ENCODE assay signal across 1 cellular context in the genomic region with DNA sequence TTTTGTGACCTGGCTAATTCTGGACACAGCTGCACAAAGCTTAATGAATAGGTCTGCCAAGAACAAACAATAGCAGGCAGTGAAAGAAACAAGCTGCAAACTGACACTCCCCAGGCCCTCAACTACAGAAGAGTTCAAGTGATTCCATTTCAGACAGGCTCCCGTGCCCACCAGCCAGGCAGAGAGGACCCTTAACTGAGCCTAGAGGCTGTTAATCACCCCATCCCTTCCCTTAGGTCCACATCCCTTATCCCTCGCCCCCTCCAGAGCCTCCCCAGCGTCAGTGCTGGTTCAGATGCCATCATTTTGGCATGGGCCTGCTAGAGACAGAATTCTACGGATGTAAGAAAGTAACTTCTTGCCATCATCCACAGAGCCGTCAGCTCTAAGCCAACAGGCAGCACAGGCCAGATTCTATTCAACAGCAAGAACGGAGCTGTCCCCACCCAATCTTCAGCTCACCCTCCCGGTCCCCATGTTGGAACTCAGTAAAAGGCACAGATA.
TF ChIP-seq lines count a peak whose summit lies in the region.

No MANE protein-coding gene starts in this region.

TF ChIP-seq in IMR-90, 13 proteins besides CTCF, POLR2A, EP300 and RAD21 (continued from another document):
- TF ChIP-seq, protein P1, sequence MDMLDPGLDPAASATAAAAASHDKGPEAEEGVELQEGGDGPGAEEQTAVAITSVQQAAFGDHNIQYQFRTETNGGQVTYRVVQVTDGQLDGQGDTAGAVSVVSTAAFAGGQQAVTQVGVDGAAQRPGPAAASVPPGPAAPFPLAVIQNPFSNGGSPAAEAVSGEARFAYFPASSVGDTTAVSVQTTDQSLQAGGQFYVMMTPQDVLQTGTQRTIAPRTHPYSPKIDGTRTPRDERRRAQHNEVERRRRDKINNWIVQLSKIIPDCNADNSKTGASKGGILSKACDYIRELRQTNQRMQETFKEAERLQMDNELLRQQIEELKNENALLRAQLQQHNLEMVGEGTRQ (IDR thresholded peaks at IDR 0.05; ENCODE audit: low read depth, low read length), result no peak
- TF ChIP-seq SMC3 (IDR thresholded peaks at IDR 0.05; ENCODE audit: low read depth, low read length) (no peak), FOS (IDR thresholded peaks at IDR 0.05; ENCODE audit: low read depth, low read length) (no peak), CEBPB (IDR thresholded peaks at IDR 0.05; ENCODE audit: low read depth, low read length) (no peak), CHD1 (IDR thresholded peaks at IDR 0.05; ENCODE audit: low read depth, low read length) (no peak), MXI1 (IDR thresholded peaks at IDR 0.05; ENCODE audit: borderline replicate concordance, low read depth, low read length) (no peak), RFX5 (IDR thresholded peaks at IDR 0.05; ENCODE audit: low read depth, low read length) (no peak), NFE2L2 (IDR thresholded peaks at IDR 0.05; ENCODE audit: low read depth, low read length) (no peak), MAZ (IDR thresholded peaks at IDR 0.05; ENCODE audit: borderline replicate concordance, low read depth, low read length) (no peak)
